In genomic region chr6:157266274-157267101, GRCh38 we compare ENCODE assay signal across 16 cellular contexts.
"Had no signal": no experiment of that assay in that cellular context is flagged by ENCODE, and none has a peak within 500 bp of the region (broad histone marks: within the 10 kb centered on the region; RNA-seq: fewer than 3 reads in every experiment).

No MANE protein-coding gene starts in this region.

- H3K36me3 Mint-ChIP-seq: activated naive CD4-positive, alpha-beta T cell treated with anti-CD3 and anti-CD28 coated beads, Interleukin-2, amount 50 U/mL, for 72 hours; naive thymus-derived CD8-positive, alpha-beta T cell had no signal

- H3K27me3 ChIP-seq: esophagus squamous epithelium, upper lobe of right lung had no signal

- H3K4me1 Mint-ChIP-seq: activated B cell treated with CpG ODN at 0.5 μM for 24 hours; activated CD4-positive, alpha-beta T cell treated with anti-CD3 and anti-CD28 coated beads, Interleukin-2, amount 10 ng/mL, durations not matched to agents 24 days and 14 days had no signal

- H3K4me3 ChIP-seq: esophagus squamous epithelium, lower lobe of right lung, upper lobe of right lung had no signal

- H3K36me3 ChIP-seq: esophagus squamous epithelium, lower lobe of right lung, upper lobe of right lung had no signal

- H3K27ac ChIP-seq: esophagus squamous epithelium, lower lobe of right lung, upper lobe of right lung had no signal

- ATAC-seq: activated naive CD4-positive, alpha-beta T cell treated with anti-CD3 and anti-CD28 coated beads, Interleukin-2, amount 50 U/mL, for 72 hours; left cardiac atrium; lower lobe of right lung; naive thymus-derived CD8-positive, alpha-beta T cell; upper lobe of right lung had no signal

- H3K27ac Mint-ChIP-seq: activated B cell treated with CpG ODN at 0.5 μM for 24 hours; activated CD4-positive, alpha-beta T cell treated with anti-CD3 and anti-CD28 coated beads, Interleukin-2, amount 10 ng/mL, durations not matched to agents 24 days and 14 days; activated naive CD4-positive, alpha-beta T cell treated with anti-CD3 and anti-CD28 coated beads, Interleukin-2, amount 50 U/mL, for 72 hours; activated T-helper 2 cell treated with anti-CD3 and anti-CD28 coated beads, Interferon-gamma antibody, Interleukin-2, Interleukin-4, amounts not matched to agents 10 μg/mL and 5 μg/mL and 100 μg/mL, durations not matched to agents 14 hours and 24 hours and 36 hours; naive thymus-derived CD8-positive, alpha-beta T cell; stimulated activated naive CD8-positive, alpha-beta T cell treated with anti-CD3 and anti-CD28 coated beads, Interleukin-15, Interleukin-2, amounts not matched to agents 100 ng/mL and 50 ng/mL, for 24 hours had no signal

- H3K4me3 Mint-ChIP-seq: activated B cell treated with CpG ODN at 0.5 μM for 24 hours; activated CD4-positive, alpha-beta T cell treated with anti-CD3 and anti-CD28 coated beads, Interleukin-2, amount 10 ng/mL, durations not matched to agents 24 days and 14 days; naive thymus-derived CD8-positive, alpha-beta T cell; stimulated activated naive CD8-positive, alpha-beta T cell treated with anti-CD3 and anti-CD28 coated beads, Interleukin-15, Interleukin-2, amounts not matched to agents 100 ng/mL and 50 ng/mL, for 24 hours had no signal

- H3K9me3 Mint-ChIP-seq: activated B cell treated with CpG ODN at 0.5 μM for 24 hours had no signal

- H3K9me3 ChIP-seq: esophagus squamous epithelium, lower lobe of right lung, upper lobe of right lung had no signal

- H3K27me3 Mint-ChIP-seq: stimulated activated naive CD8-positive, alpha-beta T cell treated with anti-CD3 and anti-CD28 coated beads, Interleukin-15, Interleukin-2, amounts not matched to agents 100 ng/mL and 50 ng/mL, for 24 hours had no signal

- FAIRE-seq: colon had no signal

- DNase-seq: activated B cell treated with CpG ODN at 0.5 μM for 24 hours; activated CD4-positive, alpha-beta T cell treated with anti-CD3 and anti-CD28 coated beads, Interleukin-2, amount 10 ng/mL, durations not matched to agents 24 days and 14 days; esophagus squamous epithelium; foreskin fibroblast; left cardiac atrium; lower lobe of right lung; naive thymus-derived CD8-positive, alpha-beta T cell; occipital lobe; stimulated activated CD4-positive, alpha-beta T cell treated with anti-CD3 and anti-CD28 coated beads, Interleukin-4, amount 100 ng/mL, for 1 hour; stimulated activated CD8-positive, alpha-beta memory T cell treated with anti-CD3 and anti-CD28 coated beads, Interleukin-4, amount 100 ng/mL, for 48 hours; T-helper 1 cell had no signal
